In genomic region chr5:168413062-168413461, GRCh38 we compare ENCODE assay signal across 17 cellular contexts.
"Had no signal": no experiment of that assay in that cellular context is flagged by ENCODE, and none has a peak within 500 bp of the region (broad histone marks: within the 10 kb centered on the region; RNA-seq: fewer than 3 reads in every experiment).

No MANE protein-coding gene starts in this region.

- H3K4me1 Mint-ChIP-seq: WTC11 had no signal

- H3K36me3 ChIP-seq: ascending aorta, tibial nerve, uterus had no signal

- H3K27me3 ChIP-seq: ascending aorta, esophagus squamous epithelium, tibial nerve, uterus had no signal

- H3K27ac ChIP-seq: ascending aorta, esophagus squamous epithelium, lower lobe of right lung, tibial nerve, uterus had no signal

- ATAC-seq: activated CD4-positive, alpha-beta T cell treated with anti-CD3 and anti-CD28 coated beads for 36 hours; activated naive CD8-positive, alpha-beta T cell treated with anti-CD3 and anti-CD28 coated beads, Interleukin-2, amount 50 U/mL, for 24 hours; left cardiac atrium; lower lobe of right lung; natural killer cell treated with Interleukin-12 subunit alpha and Interleukin-12 subunit beta and Interleukin-15 and Interleukin-18, amount 100 ng/mL, for 72 hours; WTC11 had no signal

- H3K4me1 ChIP-seq: ascending aorta, esophagus squamous epithelium, lower lobe of right lung, uterus had no signal

- H3K27ac Mint-ChIP-seq: activated CD4-positive, alpha-beta T cell treated with anti-CD3 and anti-CD28 coated beads for 36 hours; activated naive CD4-positive, alpha-beta T cell treated with anti-CD3 and anti-CD28 coated beads for 36 hours; activated naive CD8-positive, alpha-beta T cell treated with anti-CD3 and anti-CD28 coated beads, Interleukin-2, amount 50 U/mL, for 24 hours; natural killer cell treated with Interleukin-12 subunit alpha and Interleukin-12 subunit beta and Interleukin-15 and Interleukin-18, amount 100 ng/mL, for 72 hours; progenitor cell of endocrine pancreas; stimulated activated naive CD8-positive, alpha-beta T cell treated with anti-CD3 and anti-CD28 coated beads, Interleukin-15, Interleukin-2, amounts not matched to agents 100 ng/mL and 50 ng/mL, for 24 hours; WTC11 had no signal

- H3K9me3 ChIP-seq: ascending aorta, esophagus squamous epithelium, lower lobe of right lung, tibial nerve, uterus had no signal

- H3K4me3 Mint-ChIP-seq: activated CD4-positive, alpha-beta T cell treated with anti-CD3 and anti-CD28 coated beads for 36 hours; activated naive CD4-positive, alpha-beta T cell treated with anti-CD3 and anti-CD28 coated beads for 36 hours; activated naive CD8-positive, alpha-beta T cell treated with anti-CD3 and anti-CD28 coated beads, Interleukin-2, amount 50 U/mL, for 24 hours; natural killer cell treated with Interleukin-12 subunit alpha and Interleukin-12 subunit beta and Interleukin-15 and Interleukin-18, amount 100 ng/mL, for 72 hours; stimulated activated naive CD8-positive, alpha-beta T cell treated with anti-CD3 and anti-CD28 coated beads, Interleukin-15, Interleukin-2, amounts not matched to agents 100 ng/mL and 50 ng/mL, for 24 hours; WTC11 had no signal

- H3K9me3 Mint-ChIP-seq: activated naive CD4-positive, alpha-beta T cell treated with anti-CD3 and anti-CD28 coated beads for 36 hours; activated naive CD8-positive, alpha-beta T cell treated with anti-CD3 and anti-CD28 coated beads, Interleukin-2, amount 50 U/mL, for 24 hours; natural killer cell treated with Interleukin-12 subunit alpha and Interleukin-12 subunit beta and Interleukin-15 and Interleukin-18, amount 100 ng/mL, for 72 hours; stimulated activated naive CD8-positive, alpha-beta T cell treated with anti-CD3 and anti-CD28 coated beads, Interleukin-15, Interleukin-2, amounts not matched to agents 100 ng/mL and 50 ng/mL, for 24 hours; WTC11 had no signal

- H3K4me3 ChIP-seq: ascending aorta, esophagus squamous epithelium, lower lobe of right lung, tibial nerve, uterus had no signal

- DNase-seq: activated CD4-positive, alpha-beta T cell treated with anti-CD3 and anti-CD28 coated beads for 36 hours; activated CD4-positive, alpha-beta T cell treated with anti-CD3 and anti-CD28 coated beads, Interleukin-2, amount 50 U/mL, for 48 hours; activated naive CD4-positive, alpha-beta T cell treated with anti-CD3 and anti-CD28 coated beads for 36 hours; activated naive CD8-positive, alpha-beta T cell treated with anti-CD3 and anti-CD28 coated beads, Interleukin-2, amount 50 U/mL, for 24 hours; activated T-cell treated with anti-CD3 and anti-CD28 coated beads for 4 hours; effector CD4-positive, alpha-beta T cell; esophagus squamous epithelium; left cardiac atrium; lower lobe of right lung; stimulated activated CD4-positive, alpha-beta T cell treated with anti-CD3 and anti-CD28 coated beads, Interleukin-2, amount 100 ng/mL, for 24 hours; uterus had no signal

- H3K36me3 Mint-ChIP-seq: natural killer cell treated with Interleukin-12 subunit alpha and Interleukin-12 subunit beta and Interleukin-15 and Interleukin-18, amount 100 ng/mL, for 72 hours had no signal

- H3K27me3 Mint-ChIP-seq: progenitor cell of endocrine pancreas had no signal
